Comparison of ENCODE assay signal across 2 cellular contexts in the genomic region with DNA sequence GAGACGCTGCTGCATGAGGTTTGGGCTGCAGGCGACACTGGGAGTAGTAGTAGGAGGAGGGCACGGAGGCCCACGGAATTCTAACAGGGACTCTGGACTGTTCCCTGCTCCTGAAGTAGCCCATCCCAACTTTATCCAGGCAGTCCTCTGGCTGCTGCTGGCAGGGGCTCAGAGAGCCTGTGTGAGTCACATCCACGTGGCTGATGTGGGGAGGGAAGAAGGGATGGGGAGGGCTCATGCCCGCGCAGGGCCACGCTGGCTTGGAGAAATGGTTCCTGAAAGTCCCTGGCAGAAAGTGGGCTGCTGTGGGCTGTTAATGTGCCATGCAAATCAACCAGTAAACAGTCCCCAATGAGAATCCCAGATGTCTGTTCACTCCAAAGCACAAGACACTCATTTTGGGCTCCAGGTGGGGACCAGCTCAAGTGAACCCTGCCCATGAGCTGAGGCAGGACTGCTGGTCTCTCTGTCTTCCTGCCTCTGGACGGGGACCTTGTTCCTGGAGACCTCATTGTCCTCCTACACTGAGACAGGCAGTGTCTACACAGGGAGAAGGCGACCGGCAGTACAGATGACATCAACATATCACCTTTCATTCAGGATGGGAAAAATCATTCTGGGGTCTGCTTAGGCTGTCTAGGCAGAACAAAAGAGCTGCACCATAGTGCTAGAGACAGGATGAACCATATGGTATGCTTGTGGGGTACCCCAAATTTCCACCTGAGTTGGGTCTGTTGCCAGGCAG.
TF ChIP-seq lines count a peak whose summit lies in the region.

No MANE protein-coding gene starts in this region.

TF ChIP-seq in SK-N-SH, 30 proteins besides CTCF, POLR2A, EP300 and RAD21 (continued from another document):
- TF ChIP-seq, protein P1, sequence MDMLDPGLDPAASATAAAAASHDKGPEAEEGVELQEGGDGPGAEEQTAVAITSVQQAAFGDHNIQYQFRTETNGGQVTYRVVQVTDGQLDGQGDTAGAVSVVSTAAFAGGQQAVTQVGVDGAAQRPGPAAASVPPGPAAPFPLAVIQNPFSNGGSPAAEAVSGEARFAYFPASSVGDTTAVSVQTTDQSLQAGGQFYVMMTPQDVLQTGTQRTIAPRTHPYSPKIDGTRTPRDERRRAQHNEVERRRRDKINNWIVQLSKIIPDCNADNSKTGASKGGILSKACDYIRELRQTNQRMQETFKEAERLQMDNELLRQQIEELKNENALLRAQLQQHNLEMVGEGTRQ (IDR thresholded peaks at IDR 0.05; ENCODE audit: borderline replicate concordance, low read depth, low read length) = no peak
- TF ChIP-seq PBX3 (IDR thresholded peaks at IDR 0.05) (no peak), NRF1 (IDR thresholded peaks at IDR 0.05; ENCODE audit: low read depth, low read length) (no peak), EZH2phosphoT487 (IDR thresholded peaks at IDR 0.05; ENCODE audit: borderline replicate concordance, low read depth) (no peak), MXI1 (IDR thresholded peaks at IDR 0.05; ENCODE audit: low read depth, low read length) (no peak), TEAD4 (IDR thresholded peaks at IDR 0.05; ENCODE audit: borderline replicate concordance, insufficient read depth) (no peak)

TF ChIP-seq in GM23338, 12 proteins besides CTCF, POLR2A, EP300 and RAD21:
- TF ChIP-seq, protein P2, sequence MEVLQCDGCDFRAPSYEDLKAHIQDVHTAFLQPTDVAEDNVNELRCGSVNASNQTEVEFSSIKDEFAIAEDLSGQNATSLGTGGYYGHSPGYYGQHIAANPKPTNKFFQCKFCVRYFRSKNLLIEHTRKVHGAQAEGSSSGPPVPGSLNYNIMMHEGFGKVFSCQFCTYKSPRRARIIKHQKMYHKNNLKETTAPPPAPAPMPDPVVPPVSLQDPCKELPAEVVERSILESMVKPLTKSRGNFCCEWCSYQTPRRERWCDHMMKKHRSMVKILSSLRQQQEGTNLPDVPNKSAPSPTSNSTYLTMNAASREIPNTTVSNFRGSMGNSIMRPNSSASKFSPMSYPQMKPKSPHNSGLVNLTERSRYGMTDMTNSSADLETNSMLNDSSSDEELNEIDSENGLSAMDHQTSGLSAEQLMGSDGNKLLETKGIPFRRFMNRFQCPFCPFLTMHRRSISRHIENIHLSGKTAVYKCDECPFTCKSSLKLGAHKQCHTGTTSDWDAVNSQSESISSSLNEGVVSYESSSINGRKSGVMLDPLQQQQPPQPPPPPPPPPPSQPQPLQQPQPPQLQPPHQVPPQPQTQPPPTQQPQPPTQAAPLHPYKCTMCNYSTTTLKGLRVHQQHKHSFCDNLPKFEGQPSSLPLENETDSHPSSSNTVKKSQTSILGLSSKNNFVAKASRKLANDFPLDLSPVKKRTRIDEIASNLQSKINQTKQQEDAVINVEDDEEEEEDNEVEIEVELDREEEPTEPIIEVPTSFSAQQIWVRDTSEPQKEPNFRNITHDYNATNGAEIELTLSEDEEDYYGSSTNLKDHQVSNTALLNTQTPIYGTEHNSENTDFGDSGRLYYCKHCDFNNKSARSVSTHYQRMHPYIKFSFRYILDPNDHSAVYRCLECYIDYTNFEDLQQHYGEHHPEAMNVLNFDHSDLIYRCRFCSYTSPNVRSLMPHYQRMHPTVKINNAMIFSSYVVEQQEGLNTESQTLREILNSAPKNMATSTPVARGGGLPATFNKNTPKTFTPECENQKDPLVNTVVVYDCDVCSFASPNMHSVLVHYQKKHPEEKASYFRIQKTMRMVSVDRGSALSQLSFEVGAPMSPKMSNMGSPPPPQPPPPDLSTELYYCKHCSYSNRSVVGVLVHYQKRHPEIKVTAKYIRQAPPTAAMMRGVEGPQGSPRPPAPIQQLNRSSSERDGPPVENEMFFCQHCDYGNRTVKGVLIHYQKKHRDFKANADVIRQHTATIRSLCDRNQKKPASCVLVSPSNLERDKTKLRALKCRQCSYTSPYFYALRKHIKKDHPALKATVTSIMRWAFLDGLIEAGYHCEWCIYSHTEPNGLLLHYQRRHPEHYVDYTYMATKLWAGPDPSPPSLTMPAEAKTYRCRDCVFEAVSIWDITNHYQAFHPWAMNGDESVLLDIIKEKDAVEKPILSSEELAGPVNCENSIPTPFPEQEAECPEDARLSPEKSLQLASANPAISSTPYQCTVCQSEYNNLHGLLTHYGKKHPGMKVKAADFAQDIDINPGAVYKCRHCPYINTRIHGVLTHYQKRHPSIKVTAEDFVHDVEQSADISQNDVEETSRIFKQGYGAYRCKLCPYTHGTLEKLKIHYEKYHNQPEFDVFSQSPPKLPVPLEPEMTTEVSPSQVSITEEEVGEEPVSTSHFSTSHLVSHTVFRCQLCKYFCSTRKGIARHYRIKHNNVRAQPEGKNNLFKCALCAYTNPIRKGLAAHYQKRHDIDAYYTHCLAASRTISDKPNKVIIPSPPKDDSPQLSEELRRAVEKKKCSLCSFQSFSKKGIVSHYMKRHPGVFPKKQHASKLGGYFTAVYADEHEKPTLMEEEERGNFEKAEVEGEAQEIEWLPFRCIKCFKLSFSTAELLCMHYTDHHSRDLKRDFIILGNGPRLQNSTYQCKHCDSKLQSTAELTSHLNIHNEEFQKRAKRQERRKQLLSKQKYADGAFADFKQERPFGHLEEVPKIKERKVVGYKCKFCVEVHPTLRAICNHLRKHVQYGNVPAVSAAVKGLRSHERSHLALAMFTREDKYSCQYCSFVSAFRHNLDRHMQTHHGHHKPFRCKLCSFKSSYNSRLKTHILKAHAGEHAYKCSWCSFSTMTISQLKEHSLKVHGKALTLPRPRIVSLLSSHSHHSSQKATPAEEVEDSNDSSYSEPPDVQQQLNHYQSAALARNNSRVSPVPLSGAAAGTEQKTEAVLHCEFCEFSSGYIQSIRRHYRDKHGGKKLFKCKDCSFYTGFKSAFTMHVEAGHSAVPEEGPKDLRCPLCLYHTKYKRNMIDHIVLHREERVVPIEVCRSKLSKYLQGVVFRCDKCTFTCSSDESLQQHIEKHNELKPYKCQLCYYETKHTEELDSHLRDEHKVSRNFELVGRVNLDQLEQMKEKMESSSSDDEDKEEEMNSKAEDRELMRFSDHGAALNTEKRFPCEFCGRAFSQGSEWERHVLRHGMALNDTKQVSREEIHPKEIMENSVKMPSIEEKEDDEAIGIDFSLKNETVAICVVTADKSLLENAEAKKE (CRISPR knock-in tag; IDR thresholded peaks at IDR 0.05) = no peak
- TF ChIP-seq ETS1 (IDR thresholded peaks at IDR 0.05) (no peak), JUNB (IDR thresholded peaks at IDR 0.05; ENCODE audit: unreplicated experiment) (no peak), EZH2phosphoT487 (IDR thresholded peaks at IDR 0.05; ENCODE audit: unreplicated experiment) (no peak), STAT1 (IDR thresholded peaks at IDR 0.05; ENCODE audit: unreplicated experiment) (no peak), CREB1 (CRISPR knock-in tag; IDR thresholded peaks at IDR 0.05; ENCODE audit: low read depth) (no peak), ZNF114 (CRISPR knock-in tag; IDR thresholded peaks at IDR 0.05) (no peak), POLR2AphosphoS5 (IDR thresholded peaks at IDR 0.05; ENCODE audit: low read depth) (no peak), ZNF331 (CRISPR knock-in tag; IDR thresholded peaks at IDR 0.05; ENCODE audit: low read depth) (no peak), EZH2 (IDR thresholded peaks at IDR 0.05; ENCODE audit: low read depth, unreplicated experiment) (no peak), NANOG (IDR thresholded peaks at IDR 0.05; ENCODE audit: borderline replicate concordance) (no peak)
- TF ChIP-seq, protein P3, sequence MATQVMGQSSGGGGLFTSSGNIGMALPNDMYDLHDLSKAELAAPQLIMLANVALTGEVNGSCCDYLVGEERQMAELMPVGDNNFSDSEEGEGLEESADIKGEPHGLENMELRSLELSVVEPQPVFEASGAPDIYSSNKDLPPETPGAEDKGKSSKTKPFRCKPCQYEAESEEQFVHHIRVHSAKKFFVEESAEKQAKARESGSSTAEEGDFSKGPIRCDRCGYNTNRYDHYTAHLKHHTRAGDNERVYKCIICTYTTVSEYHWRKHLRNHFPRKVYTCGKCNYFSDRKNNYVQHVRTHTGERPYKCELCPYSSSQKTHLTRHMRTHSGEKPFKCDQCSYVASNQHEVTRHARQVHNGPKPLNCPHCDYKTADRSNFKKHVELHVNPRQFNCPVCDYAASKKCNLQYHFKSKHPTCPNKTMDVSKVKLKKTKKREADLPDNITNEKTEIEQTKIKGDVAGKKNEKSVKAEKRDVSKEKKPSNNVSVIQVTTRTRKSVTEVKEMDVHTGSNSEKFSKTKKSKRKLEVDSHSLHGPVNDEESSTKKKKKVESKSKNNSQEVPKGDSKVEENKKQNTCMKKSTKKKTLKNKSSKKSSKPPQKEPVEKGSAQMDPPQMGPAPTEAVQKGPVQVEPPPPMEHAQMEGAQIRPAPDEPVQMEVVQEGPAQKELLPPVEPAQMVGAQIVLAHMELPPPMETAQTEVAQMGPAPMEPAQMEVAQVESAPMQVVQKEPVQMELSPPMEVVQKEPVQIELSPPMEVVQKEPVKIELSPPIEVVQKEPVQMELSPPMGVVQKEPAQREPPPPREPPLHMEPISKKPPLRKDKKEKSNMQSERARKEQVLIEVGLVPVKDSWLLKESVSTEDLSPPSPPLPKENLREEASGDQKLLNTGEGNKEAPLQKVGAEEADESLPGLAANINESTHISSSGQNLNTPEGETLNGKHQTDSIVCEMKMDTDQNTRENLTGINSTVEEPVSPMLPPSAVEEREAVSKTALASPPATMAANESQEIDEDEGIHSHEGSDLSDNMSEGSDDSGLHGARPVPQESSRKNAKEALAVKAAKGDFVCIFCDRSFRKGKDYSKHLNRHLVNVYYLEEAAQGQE (IDR thresholded peaks at IDR 0.05; ENCODE audit: unreplicated experiment) = no peak
TF ChIP-seq in GM23338: peak in this region for 0.
